Comparison of ENCODE assay signal across 1 cellular context in genomic region chrX:130167040-130167439, GRCh38.
TF ChIP-seq lines count a peak whose summit lies in the region.

No MANE protein-coding gene starts in this region.

TF ChIP-seq in GM12878, 131 proteins besides CTCF, POLR2A, EP300 and RAD21:
- no peak for TF ChIP-seq SIN3A (IDR thresholded peaks at IDR 0.05; ENCODE audit: low read depth, low read length)
- no peak for TF ChIP-seq KDM1A (IDR thresholded peaks at IDR 0.05; ENCODE audit: borderline replicate concordance)
- no peak for TF ChIP-seq PAX8 (IDR thresholded peaks at IDR 0.05)
- TF ChIP-seq MTA3 (IDR thresholded peaks at IDR 0.05; ENCODE audit: borderline replicate concordance, low read length) = no peak
- no peak for TF ChIP-seq ATF3 (IDR thresholded peaks at IDR 0.05; ENCODE audit: borderline replicate concordance, extremely low read depth, low read depth, low read length)
- TF ChIP-seq RBBP5 (conservative IDR thresholded peaks at IDR 0.05) = no peak
